Comparison of ENCODE assay signal across 9 cellular contexts in the genomic region with DNA sequence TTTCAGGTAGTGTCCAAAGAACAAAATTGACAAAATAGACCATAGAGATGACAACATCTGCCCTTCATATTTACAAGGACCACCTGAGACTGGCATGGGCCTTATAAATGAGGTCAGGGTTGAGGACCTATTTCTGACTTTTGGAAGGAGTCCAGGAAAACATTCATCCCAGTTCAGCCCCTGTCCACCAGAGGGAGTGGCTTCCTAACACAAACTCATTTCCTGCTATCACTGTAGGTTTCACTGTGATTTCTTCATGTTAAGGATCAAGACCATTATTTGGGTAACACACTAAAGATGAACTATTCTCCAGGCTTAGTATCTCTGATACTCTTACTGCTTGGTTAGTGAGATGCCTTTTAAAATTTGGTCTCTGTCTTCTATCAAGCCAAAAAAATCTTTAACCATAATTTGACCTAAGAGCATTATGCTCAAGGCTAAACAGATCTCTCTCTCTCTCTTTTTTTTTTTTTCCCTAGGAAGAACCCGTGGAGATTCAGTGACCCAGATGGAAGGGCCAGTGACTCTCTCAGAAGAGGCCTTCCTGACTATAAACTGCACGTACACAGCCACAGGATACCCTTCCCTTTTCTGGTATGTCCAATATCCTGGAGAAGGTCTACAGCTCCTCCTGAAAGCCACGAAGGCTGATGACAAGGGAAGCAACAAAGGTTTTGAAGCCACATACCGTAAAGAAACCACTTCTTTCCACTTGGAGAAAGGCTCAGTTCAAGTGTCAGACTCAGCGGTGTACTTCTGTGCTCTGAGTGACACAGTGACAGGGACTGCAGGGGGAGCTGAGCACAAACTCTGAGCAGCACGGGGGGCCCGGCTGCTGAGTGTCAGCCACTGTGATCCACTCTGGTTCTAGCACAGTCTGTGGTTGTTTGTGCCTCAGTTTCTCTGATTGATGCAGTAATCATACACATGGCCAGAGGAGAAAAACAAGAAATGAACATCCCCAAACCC.
DNase-seq lines count a peak whose midpoint lies in the region; FAIRE-seq and TF ChIP-seq lines count a peak whose summit lies in the region.
"Had no signal": no experiment of that assay in that cellular context is flagged by ENCODE, and none has a peak within 500 bp of the region (broad histone marks: within the 10 kb centered on the region; RNA-seq: fewer than 3 reads in every experiment).

No MANE protein-coding gene starts in this region.

- 50 to 60% (median 57%) methylated on average over 7 of the region's 7 CpGs for WGBS in small intestine, 3 donors

- no peak overlapping the region for H3K4me3 ChIP-seq in AG04449 (ENCODE audit: low read depth, low read length)
- H3K4me3 ChIP-seq in SU-DHL-6 (ENCODE audit: insufficient read depth, low read length, poor library complexity, severe bottlenecking): no peak overlapping the region
- no peak overlapping the region for H3K4me3 ChIP-seq in small intestine (ENCODE audit: low read depth in 1 of 2, low read length in 2 of 2)
- H3K4me3 ChIP-seq: HAP-1 had no signal

- H3K36me3 ChIP-seq in SU-DHL-6 (ENCODE audit: low read length) (no peaks in the 10 kb centered on the region), small intestine (ENCODE audit: control insufficient read depth in 2 of 2, insufficient read depth in 2 of 2, low read length in 2 of 2) (no peaks in the 10 kb centered on the region)
- H3K36me3 ChIP-seq: HAP-1 had no signal

- H3F3A ChIP-seq in SU-DHL-6 (ENCODE audit: insufficient read depth): no peaks in the 10 kb centered on the region

- H3K79me2 ChIP-seq in SU-DHL-6 (ENCODE audit: insufficient read depth, low read length): no peaks in the 10 kb centered on the region

- no peak overlapping the region for H3K4me3 Mint-ChIP-seq in osteocyte (ENCODE audit: unreplicated experiment)

- CTCF ChIA-PET in AG04449 (lab: Yijun Ruan, JAX): no interaction called here

- no peaks in the 10 kb centered on the region for H3K36me3 Mint-ChIP-seq in osteocyte (ENCODE audit: unreplicated experiment)

- H4K20me1 ChIP-seq in SU-DHL-6 (ENCODE audit: low read depth, low read length): no peaks in the 10 kb centered on the region

- POLR2A ChIA-PET in AG04449 (lab: Yijun Ruan, JAX): no interaction called here

- DNase-seq in AG04449 (ENCODE audit: low read depth, low spot score) (no peak), dermis blood vessel endothelial cell (peak; percentile 47), osteocyte (ENCODE audit: extremely low spot score, unreplicated experiment) (no peak), NCI-H1105 treated with DMSO at 0.1 percent for 48 hours (lab: John Stamatoyannopoulos, UW) (no peak), small intestine (no peak), NCI-H524 treated with DMSO at 0.1 percent for 48 hours (lab: John Stamatoyannopoulos, UW) (no peak)

- H3K27ac ChIP-seq in SU-DHL-6 (ENCODE audit: low read depth, low read length): no peak overlapping the region
- H3K27ac ChIP-seq in small intestine (ENCODE audit: low read depth in 1 of 2, low read length in 1 of 2): no peak overlapping the region

- no peaks in the 10 kb centered on the region for H3K9me2 ChIP-seq in SU-DHL-6 (replicated peaks; ENCODE audit: insufficient read depth, low read length)

- TF ChIP-seq CTCF in AG04449 (IDR thresholded peaks at IDR 0.05; ENCODE audit: insufficient read depth, low read length, missing control alignments) (peak; percentile 3), GM12874 (IDR thresholded peaks at IDR 0.05; ENCODE audit: insufficient read depth, low read depth, low read length) (peak; percentile 50; the same call in 1 of the 2 replicates), SU-DHL-6 (IDR thresholded peaks at IDR 0.05; ENCODE audit: insufficient read depth, low read length, poor library complexity, severe bottlenecking) (peak; percentile 18), osteocyte (IDR thresholded peaks at IDR 0.05) (peak; percentile 31)

- no peaks in the 10 kb centered on the region for H3K9me3 Mint-ChIP-seq in osteocyte (ENCODE audit: unreplicated experiment)

- no peak overlapping the region for H2AFZ ChIP-seq in SU-DHL-6 (ENCODE audit: low read depth, low read length, severe bottlenecking)

- H3K4me1 Mint-ChIP-seq in osteocyte (ENCODE audit: unreplicated experiment): no peaks in the 10 kb centered on the region

- H3K27me3 ChIP-seq in SU-DHL-6 (ENCODE audit: low read length) (no peaks in the 10 kb centered on the region), small intestine (ENCODE audit: control insufficient read depth in 2 of 2, insufficient read depth in 2 of 2, low read length in 2 of 2) (no peaks in the 10 kb centered on the region)

- H3K27me3 Mint-ChIP-seq in osteocyte (ENCODE audit: unreplicated experiment): peaks cover 12% of the 10 kb centered on the region

- H3K9me3 ChIP-seq in SU-DHL-6 (ENCODE audit: insufficient read depth, low read length) (no peaks in the 10 kb centered on the region), small intestine (ENCODE audit: control insufficient read depth, low read depth) (no peaks in the 10 kb centered on the region)
- H3K9me3 ChIP-seq: HAP-1 had no signal

- no peak overlapping the region for H3K4me2 ChIP-seq in SU-DHL-6 (ENCODE audit: low read depth, low read length, poor library complexity, severe bottlenecking)

- no peak overlapping the region for H3K9ac ChIP-seq in SU-DHL-6 (ENCODE audit: low read length)

- no peak for FAIRE-seq in small intestine (lab: Jason Lieb, UNC)

- H3K27ac Mint-ChIP-seq in osteocyte (ENCODE audit: unreplicated experiment): no peak overlapping the region

- H3K4me1 ChIP-seq in small intestine (ENCODE audit: control insufficient read depth in 2 of 2, insufficient read depth in 1 of 2, low read depth in 1 of 2, low read length in 1 of 2): no peaks in the 10 kb centered on the region
- H3K4me1 ChIP-seq: HAP-1 had no signal
